14 cellular contexts compared by ENCODE assay signal in the genomic region with DNA sequence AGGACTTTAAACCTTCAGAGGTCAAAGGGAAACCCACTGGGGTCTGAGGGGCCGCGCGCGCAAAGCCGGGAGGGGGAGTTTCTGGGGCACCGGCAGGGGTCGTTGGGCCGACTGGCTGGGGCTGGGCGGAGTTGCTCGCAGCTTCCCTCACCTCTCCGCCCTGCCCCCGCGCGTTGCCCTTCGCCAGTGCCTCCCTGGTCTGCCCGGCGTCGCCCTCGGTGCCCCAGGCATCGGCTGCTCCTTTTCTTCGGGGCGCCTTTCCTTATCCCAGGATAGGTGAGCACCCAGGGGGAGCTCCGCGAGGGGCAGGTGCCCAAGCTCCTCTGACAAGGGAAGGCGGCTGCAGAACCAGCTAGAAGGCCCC. TPM values are rescaled to one million over a fixed set of nuclear protein-coding genes. Genes with fewer than 3 reads are reported as not detected.
DNase-seq lines count a peak whose midpoint lies in the region; ATAC-seq, FAIRE-seq and TF ChIP-seq lines count a peak whose summit lies in the region.
"Had no signal": no experiment of that assay in that cellular context is flagged by ENCODE, and none has a peak within 500 bp of the region (broad histone marks: within the 10 kb centered on the region; RNA-seq: fewer than 3 reads in every experiment).

No MANE protein-coding gene starts in this region.

- peaks cover 1% of the 10 kb centered on the region for H3K9me3 Mint-ChIP-seq in astrocyte (ENCODE audit: unreplicated experiment)

- H3K27me3 Mint-ChIP-seq in astrocyte (ENCODE audit: low read depth, unreplicated experiment): peaks cover 19% of the 10 kb centered on the region

- H3K4me3 Mint-ChIP-seq in astrocyte (ENCODE audit: unreplicated experiment): peak overlapping the region; percentile 90

- H3K9ac ChIP-seq in astrocyte (ENCODE audit: low read length) (peak overlapping the region; percentile 90), parathyroid adenoma (no peak overlapping the region)
- H3K9ac ChIP-seq: BLaER1 treated with 17β-estradiol and CSF1 and Interleukin-3, amounts not matched to agents 10 nM and 100 nM had no signal

- TF ChIP-seq CTCF in AG10803 (conservative IDR thresholded peaks at IDR 0.05; ENCODE audit: low read length) (no peak), astrocyte (IDR thresholded peaks at IDR 0.05; ENCODE audit: insufficient read depth, low read depth, low read length) (no peak), right atrium auricular region (IDR thresholded peaks at IDR 0.05) (no peak), parathyroid adenoma (IDR thresholded peaks at IDR 0.05) (no peak)

- H2AFZ ChIP-seq in astrocyte (ENCODE audit: low read depth, low read length) (no peak overlapping the region), parathyroid adenoma (peak overlapping the region; percentile 69)

- H3K4me3 ChIP-seq in AG10803 (ENCODE audit: low read length): peak overlapping the region; percentile 98
- H3K4me3 ChIP-seq in astrocyte (ENCODE audit: insufficient read depth, low read depth, low read length): peak overlapping the region; percentile 77
- H3K4me3 ChIP-seq in right atrium auricular region: peak overlapping the region; percentile 55 to 68
- no peak overlapping the region for H3K4me3 ChIP-seq in parathyroid adenoma (ENCODE audit: low read depth, low read length)
- H3K4me3 ChIP-seq: BLaER1 treated with 17β-estradiol and CSF1 and Interleukin-3, amounts not matched to agents 10 nM and 100 nM; body of pancreas had no signal

- H3K36me3 ChIP-seq in astrocyte (ENCODE audit: insufficient read depth, low read length) (no peaks in the 10 kb centered on the region), right atrium auricular region (no peaks in the 10 kb centered on the region), parathyroid adenoma (ENCODE audit: control insufficient read depth, insufficient read depth, low read length) (no peaks in the 10 kb centered on the region)
- H3K36me3 ChIP-seq: BLaER1 treated with 17β-estradiol and CSF1 and Interleukin-3, amounts not matched to agents 10 nM and 100 nM had no signal

- FAIRE-seq in astrocyte (lab: Jason Lieb, UNC): no peak
- FAIRE-seq: TTC549 had no signal

- no peaks in the 10 kb centered on the region for H3K36me3 Mint-ChIP-seq in astrocyte (ENCODE audit: low read depth, unreplicated experiment)

- H4K20me1 ChIP-seq in astrocyte (ENCODE audit: insufficient read depth, low read length): no peaks in the 10 kb centered on the region
- H4K20me1 ChIP-seq: BLaER1 treated with 17β-estradiol and CSF1 and Interleukin-3, amounts not matched to agents 10 nM and 100 nM had no signal

- H3K27me3 ChIP-seq in astrocyte (ENCODE audit: insufficient read depth, low read length) (peaks cover 3% of the 10 kb centered on the region), right atrium auricular region (no peaks in the 10 kb centered on the region), parathyroid adenoma (ENCODE audit: control insufficient read depth, insufficient read depth, low read length) (no peaks in the 10 kb centered on the region)
- H3K27me3 ChIP-seq: BLaER1 treated with 17β-estradiol and CSF1 and Interleukin-3, amounts not matched to agents 10 nM and 100 nM; body of pancreas had no signal

- ATAC-seq in GM19397 (IDR thresholded peaks at IDR 0.05; ENCODE audit: unreplicated experiment): no peak

- H3K9me3 ChIP-seq in astrocyte (ENCODE audit: insufficient read depth, low read depth, low read length) (no peaks in the 10 kb centered on the region), right atrium auricular region (no peaks in the 10 kb centered on the region), parathyroid adenoma (ENCODE audit: control insufficient read depth, low read length) (no peaks in the 10 kb centered on the region)
- H3K9me3 ChIP-seq: body of pancreas had no signal

- peak overlapping the region; percentile 99 for H3K4me2 ChIP-seq in astrocyte (ENCODE audit: low read length)
- no peak overlapping the region for H3K4me2 ChIP-seq in parathyroid adenoma (ENCODE audit: low read length)
- H3K4me2 ChIP-seq: BLaER1 treated with 17β-estradiol and CSF1 and Interleukin-3, amounts not matched to agents 10 nM and 100 nM had no signal

- peaks cover 13% of the 10 kb centered on the region for H3K79me2 ChIP-seq in astrocyte (ENCODE audit: insufficient read depth, low read length)
- H3K79me2 ChIP-seq in parathyroid adenoma: no peaks in the 10 kb centered on the region

- peak overlapping the region; percentile 83 for H3K27ac Mint-ChIP-seq in astrocyte (ENCODE audit: unreplicated experiment)

- H3K27ac ChIP-seq in astrocyte (ENCODE audit: low read depth, low read length) (no peak overlapping the region), right atrium auricular region (peak overlapping the region; percentile 76 to 85), parathyroid adenoma (no peak overlapping the region), substantia nigra (ENCODE audit: low read depth, low read length, poor library complexity, severe bottlenecking) (no peak overlapping the region)
- H3K27ac ChIP-seq: BLaER1 treated with 17β-estradiol and CSF1 and Interleukin-3, amounts not matched to agents 10 nM and 100 nM; body of pancreas had no signal

- peaks cover 20% of the 10 kb centered on the region for H3K4me1 Mint-ChIP-seq in astrocyte (ENCODE audit: low read depth, unreplicated experiment)

- H3K4me1 ChIP-seq in astrocyte (ENCODE audit: insufficient read depth, low read length): peaks cover 3% of the 10 kb centered on the region
- H3K4me1 ChIP-seq in right atrium auricular region: peaks cover 0 to 43% of the 10 kb centered on the region in 2 donors
- H3K4me1 ChIP-seq in parathyroid adenoma: peaks cover 8% of the 10 kb centered on the region

- no peak for DNase-seq in AG10803 (ENCODE audit: low read depth)
- no peak for DNase-seq in astrocyte (ENCODE audit: low read depth)
- DNase-seq in right atrium auricular region (ENCODE audit: low spot score): no peak
- DNase-seq in globus pallidus (ENCODE audit: low spot score): no peak
- DNase-seq in mucosa of gallbladder (ENCODE audit: low spot score): no peak
- no peak for DNase-seq in substantia nigra (lab: John Stamatoyannopoulos, UW)
- DNase-seq: foreskin melanocyte; NCI-H1694; stimulated activated CD4-positive, alpha-beta T cell treated with anti-CD3 and anti-CD28 coated beads, Interleukin-4, amount 100 ng/mL, for 24 hours had no signal

RNA-seq across cellular contexts. Expression of a gene that starts 0.4 kb away (rescaled TPM):
- total RNA-seq in astrocyte (12.5 and 12.9 TPM in 2 replicates), right atrium auricular region (10 to 100 TPM in 1 of 2 donors, 1 to 10 TPM in 1; 5.1 to 12.0 TPM), mucosa of gallbladder (2.6 TPM)

Comparison
In these comparisons a context has a peak if more than half of its experiments do, and no peak if none do; other contexts are left out.
1. H3K27ac ChIP-seq: peak in right atrium auricular region (2 of 2); none in astrocyte (single experiment), parathyroid adenoma (single experiment) and substantia nigra (single experiment).